In the genomic region with DNA sequence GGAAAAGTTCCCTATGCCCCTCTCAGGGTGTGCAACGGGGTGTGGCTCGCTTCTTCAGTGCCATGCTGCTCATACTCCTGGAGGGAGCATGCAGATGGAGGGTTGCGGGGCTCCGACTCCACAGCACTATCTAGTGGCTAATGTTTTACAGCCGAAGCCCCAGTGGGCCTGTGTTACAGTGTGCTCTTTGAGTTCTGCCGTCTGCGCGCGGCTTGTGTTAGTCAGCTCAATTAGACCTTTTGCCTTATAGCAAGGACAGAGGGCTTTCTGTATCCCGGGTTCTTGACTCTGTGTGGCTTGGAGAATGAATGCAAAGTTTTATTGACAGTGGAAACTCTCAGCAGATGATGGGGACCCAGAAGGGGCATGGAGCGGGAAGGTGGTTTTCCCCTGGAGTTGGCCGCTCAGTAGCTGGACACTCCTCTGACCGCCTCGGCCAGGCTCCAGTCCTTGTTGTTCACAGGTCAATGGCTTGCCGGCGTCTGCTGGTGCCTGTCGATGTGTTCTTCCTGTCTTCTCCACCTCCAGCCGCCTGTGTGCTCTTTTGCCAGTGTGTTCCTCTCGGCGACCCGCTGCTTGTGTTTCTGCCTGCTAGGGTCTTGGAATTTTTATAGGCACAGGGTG, we compare ENCODE assay signal across 1 cellular context.
TF ChIP-seq lines count a peak whose summit lies in the region.

No MANE protein-coding gene starts in this region.

TF ChIP-seq in K562, 482 proteins besides CTCF, POLR2A, EP300 and RAD21 (continued from another document):
- TF ChIP-seq, protein P1, sequence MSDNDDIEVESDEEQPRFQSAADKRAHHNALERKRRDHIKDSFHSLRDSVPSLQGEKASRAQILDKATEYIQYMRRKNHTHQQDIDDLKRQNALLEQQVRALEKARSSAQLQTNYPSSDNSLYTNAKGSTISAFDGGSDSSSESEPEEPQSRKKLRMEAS (CRISPR knock-in tag; IDR thresholded peaks at IDR 0.05) = no peak
- TF ChIP-seq MTA3 (IDR thresholded peaks at IDR 0.05; ENCODE audit: borderline replicate concordance) (no peak), CBX8 (IDR thresholded peaks at IDR 0.05; ENCODE audit: borderline replicate concordance, extremely low read depth, low read depth, low read length, poor library complexity, severe bottlenecking) (no peak), HDAC2 (IDR thresholded peaks at IDR 0.05) (no peak), SMARCE1 (IDR thresholded peaks at IDR 0.05) (no peak), JUNB (CRISPR knock-in tag; conservative IDR thresholded peaks at IDR 0.05) (no peak), KLF10 (CRISPR knock-in tag; IDR thresholded peaks at IDR 0.05) (no peak), MBD2 (IDR thresholded peaks at IDR 0.05; ENCODE audit: borderline replicate concordance, low read depth) (no peak)
